Comparison of ENCODE assay signal across 2 cellular contexts in genomic region chr19:610801-611505, GRCh38.
TF ChIP-seq lines count a peak whose summit lies in the region.

No MANE protein-coding gene starts in this region.

TF ChIP-seq in Ishikawa, 13 proteins besides CTCF, POLR2A, EP300 and RAD21:
- TF ChIP-seq MAX (IDR thresholded peaks at IDR 0.05), result no peak; the same call in 1 of the 2 replicates
- TF ChIP-seq CREB1 (IDR thresholded peaks at IDR 0.05; ENCODE audit: low read depth), result no peak
- TF ChIP-seq ZBTB7A (IDR thresholded peaks at IDR 0.05; ENCODE audit: low read depth), result no peak; the same call in 1 of the 2 replicates
- TF ChIP-seq TAF1 (IDR thresholded peaks at IDR 0.05; ENCODE audit: low read depth), result no peak
- peak; percentile 85 for TF ChIP-seq NFIC (IDR thresholded peaks at IDR 0.05)
- no peak for TF ChIP-seq CEBPB (IDR thresholded peaks at IDR 0.05)
- no peak for TF ChIP-seq USF1 (IDR thresholded peaks at IDR 0.05)
- TF ChIP-seq TEAD4 (IDR thresholded peaks at IDR 0.05), result peak; percentile 44; the same call in 1 of the 2 replicates
- TF ChIP-seq REST (IDR thresholded peaks at IDR 0.05; ENCODE audit: low read depth), result no peak
- TF ChIP-seq TCF12 (IDR thresholded peaks at IDR 0.05; ENCODE audit: low read depth), result peak; percentile 92
- peak; percentile 81 for TF ChIP-seq EGR1 (IDR thresholded peaks at IDR 0.05)
- peak; percentile 77 for TF ChIP-seq FOXM1 (IDR thresholded peaks at IDR 0.05; ENCODE audit: borderline replicate concordance, low read depth)
- no peak for TF ChIP-seq YY1 (IDR thresholded peaks at IDR 0.05; ENCODE audit: low read depth)
TF ChIP-seq in Ishikawa: peak in this region for 5.

TF ChIP-seq in H1, 55 proteins besides CTCF, POLR2A, EP300 and RAD21:
- TF ChIP-seq MAX (IDR thresholded peaks at IDR 0.05) (no peak), KDM5A (IDR thresholded peaks at IDR 0.05; ENCODE audit: low read length) (no peak), TAF7 (optimal IDR thresholded peaks at IDR 0.05; ENCODE audit: borderline replicate concordance, low read depth, low read length) (no peak), NRF1 (IDR thresholded peaks at IDR 0.05; ENCODE audit: low read depth, low read length) (no peak), POLR2AphosphoS5 (IDR thresholded peaks at IDR 0.05; ENCODE audit: low read depth, low read length) (no peak), CBX8 (IDR thresholded peaks at IDR 0.05; ENCODE audit: borderline replicate concordance, low read depth, low read length) (no peak), SP1 (IDR thresholded peaks at IDR 0.05; ENCODE audit: low read depth, low read length) (no peak), EZH2 (IDR thresholded peaks at IDR 0.05; ENCODE audit: low read depth, low read length, severe bottlenecking) (no peak), CHD7 (IDR thresholded peaks at IDR 0.05; ENCODE audit: insufficient replicate concordance, low read length) (no peak), RFX5 (IDR thresholded peaks at IDR 0.05; ENCODE audit: borderline replicate concordance, low read depth, low read length) (no peak), SIN3A (conservative IDR thresholded peaks at IDR 0.05 in 1 of 2, IDR thresholded peaks at IDR 0.05 in 1 of 2; ENCODE audit: low read depth in 1 of 2, low read length in 2 of 2) (no peak), SP2 (IDR thresholded peaks at IDR 0.05; ENCODE audit: low read length) (no peak), BCL11A (IDR thresholded peaks at IDR 0.05; ENCODE audit: low read depth in 2 of 2, low read length in 2 of 2) (no peak), EGR1 (IDR thresholded peaks at IDR 0.05; ENCODE audit: borderline replicate concordance, low read depth, low read length) (no peak), TEAD4 (IDR thresholded peaks at IDR 0.05; ENCODE audit: low read depth, low read length) (no peak), CBX5 (IDR thresholded peaks at IDR 0.05; ENCODE audit: low read depth, low read length) (no peak), PHF8 (conservative IDR thresholded peaks at IDR 0.05; ENCODE audit: low read depth, low read length) (no peak), HDAC2 (IDR thresholded peaks at IDR 0.05; ENCODE audit: borderline replicate concordance in 1 of 2, low read depth in 2 of 2, low read length in 2 of 2) (no peak), ATF2 (IDR thresholded peaks at IDR 0.05; ENCODE audit: low read length) (no peak)
